In genomic region chr16:74909665-74910064, GRCh38 we compare ENCODE assay signal across 17 cellular contexts.
"Had no signal": no experiment of that assay in that cellular context is flagged by ENCODE, and none has a peak within 500 bp of the region (broad histone marks: within the 10 kb centered on the region; RNA-seq: fewer than 3 reads in every experiment).

No MANE protein-coding gene starts in this region.

- DNase-seq: activated CD4-positive, alpha-beta T cell treated with anti-CD3 and anti-CD28 coated beads, Interleukin-2, amount 10 ng/mL, durations not matched to agents 24 days and 14 days; activated CD8-positive, alpha-beta T cell treated with anti-CD3 and anti-CD28 coated beads, Interleukin-2, amount 10 ng/mL, durations not matched to agents 7 days and 5 days; activated effector memory CD4-positive, alpha-beta T cell treated with Interleukin-2 at 50 U/mL for 16 hours; activated naive CD4-positive, alpha-beta T cell treated with anti-CD3 and anti-CD28 coated beads, Interleukin-2, amount 10 ng/mL, durations not matched to agents 7 days and 5 days; activated T-cell treated with anti-CD3 and anti-CD28 coated beads, Interleukin-2, amount 50 U/mL, for 4 hours; left cardiac atrium; mesendoderm; naive thymus-derived CD8-positive, alpha-beta T cell; pancreas; stimulated activated naive CD4-positive, alpha-beta T cell; SW 1271 had no signal

- H3K27me3 ChIP-seq: ascending aorta, esophagus muscularis mucosa, pancreas, tibial nerve, vagina had no signal

- H3K27me3 Mint-ChIP-seq: activated CD4-positive, alpha-beta T cell treated with anti-CD3 and anti-CD28 coated beads, Interleukin-2, amount 10 ng/mL, durations not matched to agents 24 days and 14 days; activated naive CD4-positive, alpha-beta T cell treated with anti-CD3 and anti-CD28 coated beads, Interleukin-2, amount 10 ng/mL, durations not matched to agents 7 days and 5 days; naive thymus-derived CD8-positive, alpha-beta T cell had no signal

- H3K4me1 ChIP-seq: ascending aorta, esophagus muscularis mucosa, pancreas, tibial nerve, vagina had no signal

- H3K27ac Mint-ChIP-seq: activated CD4-positive, alpha-beta T cell treated with anti-CD3 and anti-CD28 coated beads, Interleukin-2, amount 10 ng/mL, durations not matched to agents 24 days and 14 days; activated CD8-positive, alpha-beta T cell treated with anti-CD3 and anti-CD28 coated beads, Interleukin-2, amount 10 ng/mL, durations not matched to agents 7 days and 5 days; activated naive CD4-positive, alpha-beta T cell treated with anti-CD3 and anti-CD28 coated beads, Interleukin-2, amount 10 ng/mL, durations not matched to agents 7 days and 5 days; WTC11 had no signal

- ATAC-seq: activated CD8-positive, alpha-beta T cell treated with anti-CD3 and anti-CD28 coated beads, Interleukin-2, amount 10 ng/mL, durations not matched to agents 7 days and 5 days; activated T-cell treated with anti-CD3 and anti-CD28 coated beads, Interleukin-2, amount 50 U/mL, for 4 hours; left cardiac atrium; naive thymus-derived CD8-positive, alpha-beta T cell; pancreas; WTC11 had no signal

- H3K4me1 Mint-ChIP-seq: activated CD4-positive, alpha-beta T cell treated with anti-CD3 and anti-CD28 coated beads, Interleukin-2, amount 10 ng/mL, durations not matched to agents 24 days and 14 days; activated naive CD4-positive, alpha-beta T cell treated with anti-CD3 and anti-CD28 coated beads, Interleukin-2, amount 10 ng/mL, durations not matched to agents 7 days and 5 days; WTC11 had no signal

- H3K9me3 ChIP-seq: pancreas had no signal

- H3K27ac ChIP-seq: ascending aorta, coronary artery, esophagus muscularis mucosa, pancreas, tibial nerve, vagina had no signal

- H3K4me3 ChIP-seq: ascending aorta, coronary artery, esophagus muscularis mucosa, pancreas, tibial nerve, vagina had no signal

- FAIRE-seq: pancreas had no signal

- H3K4me3 Mint-ChIP-seq: activated CD4-positive, alpha-beta T cell treated with anti-CD3 and anti-CD28 coated beads, Interleukin-2, amount 10 ng/mL, durations not matched to agents 24 days and 14 days; activated CD8-positive, alpha-beta T cell treated with anti-CD3 and anti-CD28 coated beads, Interleukin-2, amount 10 ng/mL, durations not matched to agents 7 days and 5 days; activated naive CD4-positive, alpha-beta T cell treated with anti-CD3 and anti-CD28 coated beads, Interleukin-2, amount 10 ng/mL, durations not matched to agents 7 days and 5 days; activated T-cell treated with anti-CD3 and anti-CD28 coated beads, Interleukin-2, amount 50 U/mL, for 4 hours; WTC11 had no signal
